18 cellular contexts compared by ENCODE assay signal in genomic region chr21:39681845-39682244, GRCh38.
DNase-seq lines count a peak whose midpoint lies in the region; ATAC-seq and TF ChIP-seq lines count a peak whose summit lies in the region.
"Had no signal": no experiment of that assay in that cellular context is flagged by ENCODE, and none has a peak within 500 bp of the region (broad histone marks: within the 10 kb centered on the region; RNA-seq: fewer than 3 reads in every experiment).

No MANE protein-coding gene starts in this region.

- H3K4me3 ChIP-seq in astrocyte of the spinal cord (ENCODE audit: low read depth, low read length) (no peak overlapping the region), fibroblast of villous mesenchyme (ENCODE audit: low read depth, low read length) (no peak overlapping the region), skeletal muscle cell (ENCODE audit: low read depth, low read length) (no peak overlapping the region)
- H3K4me3 ChIP-seq: left lung, MG63, suprapubic skin had no signal

- no peak for ATAC-seq in naive thymus-derived CD8-positive, alpha-beta T cell
- no peak for ATAC-seq in stimulated activated effector memory CD8-positive, alpha-beta T cell treated with anti-CD3 and anti-CD28 coated beads, Interleukin-12 subunit alpha, Interleukin-12 subunit beta, amount 100 ng/mL, for 72 hours
- ATAC-seq in HG03025 (IDR thresholded peaks at IDR 0.05; ENCODE audit: low FRiP score, unreplicated experiment) = no peak
- ATAC-seq: left lung, natural killer cell had no signal

- peaks cover 0 to 7% (median 0%) of the 10 kb centered on the region in 5 donors for H3K27me3 Mint-ChIP-seq in naive thymus-derived CD8-positive, alpha-beta T cell
- H3K27me3 Mint-ChIP-seq: activated CD4-positive, alpha-beta T cell treated with anti-CD3 and anti-CD28 coated beads, Interleukin-2, amount 10 ng/mL, durations not matched to agents 7 days and 5 days; activated naive CD4-positive, alpha-beta T cell treated with anti-CD3 and anti-CD28 coated beads, Interleukin-2, amount 50 U/mL, for 24 hours had no signal

- DNase-seq in GM04504 (ENCODE audit: low read depth) = peak; percentile 35
- DNase-seq in astrocyte of the spinal cord (ENCODE audit: low read depth, low spot score) = peak; percentile 79
- peak; percentile 66 for DNase-seq in fibroblast of villous mesenchyme (ENCODE audit: low read depth)
- DNase-seq in skeletal muscle cell (ENCODE audit: low read depth) = peak; percentile 72
- no peak for DNase-seq in naive thymus-derived CD8-positive, alpha-beta T cell
- no peak for DNase-seq in iPS-NIHi11 (ENCODE audit: low spot score)
- no peak for DNase-seq in stimulated activated effector memory CD8-positive, alpha-beta T cell treated with anti-CD3 and anti-CD28 coated beads, Interleukin-12 subunit alpha, Interleukin-12 subunit beta, amount 100 ng/mL, for 72 hours (ENCODE audit: low spot score in 2 of 2)
- DNase-seq: activated CD4-positive, alpha-beta T cell treated with anti-CD3 and anti-CD28 coated beads, Interleukin-2, amount 10 ng/mL, durations not matched to agents 7 days and 5 days; cerebellar nuclear complex; DMS153; left lung; MG63; natural killer cell; NCI-H2029; NCI-H524 had no signal

- no peak for TF ChIP-seq CTCF in astrocyte of the spinal cord (IDR thresholded peaks at IDR 0.05; ENCODE audit: low read depth, low read length)
- no peak for TF ChIP-seq CTCF in fibroblast of villous mesenchyme (IDR thresholded peaks at IDR 0.05; ENCODE audit: insufficient read depth, low read depth, low read length)

- H3K9me3 Mint-ChIP-seq in naive thymus-derived CD8-positive, alpha-beta T cell = peaks cover 0 to 17% (median 5%) of the 10 kb centered on the region in 9 donors
- H3K9me3 Mint-ChIP-seq in stimulated activated effector memory CD8-positive, alpha-beta T cell treated with anti-CD3 and anti-CD28 coated beads, Interleukin-12 subunit alpha, Interleukin-12 subunit beta, amount 100 ng/mL, for 72 hours = no peaks in the 10 kb centered on the region
- H3K9me3 Mint-ChIP-seq: activated CD4-positive, alpha-beta T cell treated with anti-CD3 and anti-CD28 coated beads, Interleukin-2, amount 10 ng/mL, durations not matched to agents 7 days and 5 days; activated naive CD4-positive, alpha-beta T cell treated with anti-CD3 and anti-CD28 coated beads, Interleukin-2, amount 50 U/mL, for 24 hours; natural killer cell had no signal

- no peaks in the 10 kb centered on the region for H3K4me1 Mint-ChIP-seq in naive thymus-derived CD8-positive, alpha-beta T cell
- H3K4me1 Mint-ChIP-seq in stimulated activated effector memory CD8-positive, alpha-beta T cell treated with anti-CD3 and anti-CD28 coated beads, Interleukin-12 subunit alpha, Interleukin-12 subunit beta, amount 100 ng/mL, for 72 hours = no peaks in the 10 kb centered on the region
- H3K4me1 Mint-ChIP-seq: activated CD4-positive, alpha-beta T cell treated with anti-CD3 and anti-CD28 coated beads, Interleukin-2, amount 10 ng/mL, durations not matched to agents 7 days and 5 days; activated naive CD4-positive, alpha-beta T cell treated with anti-CD3 and anti-CD28 coated beads, Interleukin-2, amount 50 U/mL, for 24 hours; natural killer cell had no signal

- no peak overlapping the region for H3K27ac Mint-ChIP-seq in naive thymus-derived CD8-positive, alpha-beta T cell
- no peak overlapping the region for H3K27ac Mint-ChIP-seq in stimulated activated effector memory CD8-positive, alpha-beta T cell treated with anti-CD3 and anti-CD28 coated beads, Interleukin-12 subunit alpha, Interleukin-12 subunit beta, amount 100 ng/mL, for 72 hours
- H3K27ac Mint-ChIP-seq: activated CD4-positive, alpha-beta T cell treated with anti-CD3 and anti-CD28 coated beads, Interleukin-2, amount 10 ng/mL, durations not matched to agents 7 days and 5 days; activated naive CD4-positive, alpha-beta T cell treated with anti-CD3 and anti-CD28 coated beads, Interleukin-2, amount 50 U/mL, for 24 hours; natural killer cell had no signal

- POLR2A ChIA-PET in naive thymus-derived CD8-positive, alpha-beta T cell (lab: Charles Lee) = no interaction called here

- in situ Hi-C loops in astrocyte of the spinal cord (cut with HindIII; ENCODE audit: low sequenced_read_pairs) = no loop called here

- no peaks in the 10 kb centered on the region for H3K36me3 Mint-ChIP-seq in naive thymus-derived CD8-positive, alpha-beta T cell
- H3K36me3 Mint-ChIP-seq in stimulated activated effector memory CD8-positive, alpha-beta T cell treated with anti-CD3 and anti-CD28 coated beads, Interleukin-12 subunit alpha, Interleukin-12 subunit beta, amount 100 ng/mL, for 72 hours = no peaks in the 10 kb centered on the region
- H3K36me3 Mint-ChIP-seq: activated naive CD4-positive, alpha-beta T cell treated with anti-CD3 and anti-CD28 coated beads, Interleukin-2, amount 50 U/mL, for 24 hours; natural killer cell had no signal

- no peak overlapping the region for H3K4me3 Mint-ChIP-seq in naive thymus-derived CD8-positive, alpha-beta T cell
- H3K4me3 Mint-ChIP-seq in stimulated activated effector memory CD8-positive, alpha-beta T cell treated with anti-CD3 and anti-CD28 coated beads, Interleukin-12 subunit alpha, Interleukin-12 subunit beta, amount 100 ng/mL, for 72 hours = no peak overlapping the region
- H3K4me3 Mint-ChIP-seq: activated CD4-positive, alpha-beta T cell treated with anti-CD3 and anti-CD28 coated beads, Interleukin-2, amount 10 ng/mL, durations not matched to agents 7 days and 5 days; activated naive CD4-positive, alpha-beta T cell treated with anti-CD3 and anti-CD28 coated beads, Interleukin-2, amount 50 U/mL, for 24 hours; natural killer cell had no signal

Comparison
In these comparisons a context has a peak if more than half of its experiments do, and no peak if none do; other contexts are left out.
1. DNase-seq: peak in GM04504 (single experiment), astrocyte of the spinal cord (single experiment), fibroblast of villous mesenchyme (single experiment) and skeletal muscle cell (single experiment); none in naive thymus-derived CD8-positive, alpha-beta T cell (0 of 10), iPS-NIHi11 (single experiment) and stimulated activated effector memory CD8-positive, alpha-beta T cell treated with anti-CD3 and anti-CD28 coated beads, Interleukin-12 subunit alpha, Interleukin-12 subunit beta, amount 100 ng/mL, for 72 hours (0 of 2).